ENCODE assay signal across 8 cellular contexts in the genomic region with DNA sequence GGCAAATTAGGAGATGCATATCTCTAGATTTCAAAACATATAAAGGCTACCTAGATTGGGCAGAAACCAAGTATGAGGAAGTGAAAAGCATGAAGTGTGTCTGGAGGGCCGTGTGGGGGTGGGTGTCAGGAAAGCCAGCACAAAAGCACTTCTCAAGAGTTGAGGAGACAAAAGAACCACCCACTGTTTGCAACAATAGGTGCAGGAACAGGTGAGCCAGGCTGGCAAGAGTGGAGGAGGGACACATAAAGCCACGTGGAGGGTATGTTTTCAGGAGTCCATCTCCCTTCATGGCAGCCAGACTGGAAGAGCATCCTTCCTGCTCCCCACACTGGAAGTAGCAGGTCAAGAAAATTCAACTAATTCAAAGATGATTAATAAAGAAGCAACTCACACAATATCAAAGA.
DNase-seq lines count a peak whose midpoint lies in the region; ATAC-seq, FAIRE-seq and TF ChIP-seq lines count a peak whose summit lies in the region.

No MANE protein-coding gene starts in this region.

- DNase-seq in activated naive CD4-positive, alpha-beta T cell treated with anti-CD3 and anti-CD28 coated beads for 36 hours, result no peak
- DNase-seq in NCI-H748 (lab: John Stamatoyannopoulos, UW; ENCODE audit: unreplicated experiment) (peak; percentile 93), H54 (ENCODE audit: insufficient read length, low spot score) (no peak), DMS 273 (lab: John Stamatoyannopoulos, UW; ENCODE audit: unreplicated experiment) (no peak), COLO829 (ENCODE audit: low spot score) (no peak)
- DNase-seq in T-helper 2 cell treated with Interferon-gamma antibody and Interleukin-4, amounts not matched to agents 5 μg/mL and 100 μg/mL, for 36 hours (ENCODE audit: low spot score), result no peak

- H3K9me3 Mint-ChIP-seq in activated naive CD4-positive, alpha-beta T cell treated with anti-CD3 and anti-CD28 coated beads, Interleukin-2, amount 50 U/mL, for 24 hours, result peaks cover 5% of the 10 kb centered on the region
- H3K9me3 Mint-ChIP-seq in activated naive CD4-positive, alpha-beta T cell treated with anti-CD3 and anti-CD28 coated beads for 36 hours, result no peaks in the 10 kb centered on the region
- H3K9me3 Mint-ChIP-seq in T-helper 2 cell treated with Interferon-gamma antibody and Interleukin-4, amounts not matched to agents 5 μg/mL and 100 μg/mL, for 36 hours, result no peaks in the 10 kb centered on the region

- no peaks in the 10 kb centered on the region for H3K27me3 Mint-ChIP-seq in activated naive CD4-positive, alpha-beta T cell treated with anti-CD3 and anti-CD28 coated beads, Interleukin-2, amount 50 U/mL, for 24 hours
- H3K27me3 Mint-ChIP-seq in activated naive CD4-positive, alpha-beta T cell treated with anti-CD3 and anti-CD28 coated beads for 36 hours (ENCODE audit: low read depth), result no peaks in the 10 kb centered on the region
- H3K27me3 Mint-ChIP-seq in T-helper 2 cell treated with Interferon-gamma antibody and Interleukin-4, amounts not matched to agents 5 μg/mL and 100 μg/mL, for 36 hours (ENCODE audit: low read depth), result no peaks in the 10 kb centered on the region

- no peak for TF ChIP-seq POLR2A in H54 (IDR thresholded peaks at IDR 0.05; ENCODE audit: low read depth, low read length)

- ATAC-seq in HG03280 (IDR thresholded peaks at IDR 0.05; ENCODE audit: unreplicated experiment), result peak; percentile 99

- H3K27ac Mint-ChIP-seq in activated naive CD4-positive, alpha-beta T cell treated with anti-CD3 and anti-CD28 coated beads, Interleukin-2, amount 50 U/mL, for 24 hours, result peak overlapping the region; percentile 24
- no peak overlapping the region for H3K27ac Mint-ChIP-seq in activated naive CD4-positive, alpha-beta T cell treated with anti-CD3 and anti-CD28 coated beads for 36 hours
- H3K27ac Mint-ChIP-seq in T-helper 2 cell treated with Interferon-gamma antibody and Interleukin-4, amounts not matched to agents 5 μg/mL and 100 μg/mL, for 36 hours, result no peak overlapping the region

- intact Hi-C loops in activated naive CD4-positive, alpha-beta T cell treated with anti-CD3 and anti-CD28 coated beads for 36 hours (cut with micrococcal nuclease), result no loop called here

- CTCF ChIA-PET in activated naive CD4-positive, alpha-beta T cell treated with anti-CD3 and anti-CD28 coated beads for 36 hours (lab: Charles Lee), result no interaction called here

- peaks cover 58% of the 10 kb centered on the region for H3K4me1 Mint-ChIP-seq in activated naive CD4-positive, alpha-beta T cell treated with anti-CD3 and anti-CD28 coated beads, Interleukin-2, amount 50 U/mL, for 24 hours
- peaks cover 27% of the 10 kb centered on the region for H3K4me1 Mint-ChIP-seq in activated naive CD4-positive, alpha-beta T cell treated with anti-CD3 and anti-CD28 coated beads for 36 hours (ENCODE audit: low read depth)
- peaks cover 8% of the 10 kb centered on the region for H3K4me1 Mint-ChIP-seq in T-helper 2 cell treated with Interferon-gamma antibody and Interleukin-4, amounts not matched to agents 5 μg/mL and 100 μg/mL, for 36 hours (ENCODE audit: low read depth)

- H3K4me3 Mint-ChIP-seq in activated naive CD4-positive, alpha-beta T cell treated with anti-CD3 and anti-CD28 coated beads, Interleukin-2, amount 50 U/mL, for 24 hours, result no peak overlapping the region
- H3K4me3 Mint-ChIP-seq in activated naive CD4-positive, alpha-beta T cell treated with anti-CD3 and anti-CD28 coated beads for 36 hours, result no peak overlapping the region
- no peak overlapping the region for H3K4me3 Mint-ChIP-seq in T-helper 2 cell treated with Interferon-gamma antibody and Interleukin-4, amounts not matched to agents 5 μg/mL and 100 μg/mL, for 36 hours

- no peak for FAIRE-seq in H54 (lab: Jason Lieb, UNC)

- H3K36me3 Mint-ChIP-seq in activated naive CD4-positive, alpha-beta T cell treated with anti-CD3 and anti-CD28 coated beads, Interleukin-2, amount 50 U/mL, for 24 hours, result peaks cover 30% of the 10 kb centered on the region
- peaks cover 20% of the 10 kb centered on the region for H3K36me3 Mint-ChIP-seq in activated naive CD4-positive, alpha-beta T cell treated with anti-CD3 and anti-CD28 coated beads for 36 hours (ENCODE audit: low read depth)
- peaks cover 20% of the 10 kb centered on the region for H3K36me3 Mint-ChIP-seq in T-helper 2 cell treated with Interferon-gamma antibody and Interleukin-4, amounts not matched to agents 5 μg/mL and 100 μg/mL, for 36 hours (ENCODE audit: low read depth)
